Comparison of ENCODE assay signal across 20 cellular contexts in the genomic region with DNA sequence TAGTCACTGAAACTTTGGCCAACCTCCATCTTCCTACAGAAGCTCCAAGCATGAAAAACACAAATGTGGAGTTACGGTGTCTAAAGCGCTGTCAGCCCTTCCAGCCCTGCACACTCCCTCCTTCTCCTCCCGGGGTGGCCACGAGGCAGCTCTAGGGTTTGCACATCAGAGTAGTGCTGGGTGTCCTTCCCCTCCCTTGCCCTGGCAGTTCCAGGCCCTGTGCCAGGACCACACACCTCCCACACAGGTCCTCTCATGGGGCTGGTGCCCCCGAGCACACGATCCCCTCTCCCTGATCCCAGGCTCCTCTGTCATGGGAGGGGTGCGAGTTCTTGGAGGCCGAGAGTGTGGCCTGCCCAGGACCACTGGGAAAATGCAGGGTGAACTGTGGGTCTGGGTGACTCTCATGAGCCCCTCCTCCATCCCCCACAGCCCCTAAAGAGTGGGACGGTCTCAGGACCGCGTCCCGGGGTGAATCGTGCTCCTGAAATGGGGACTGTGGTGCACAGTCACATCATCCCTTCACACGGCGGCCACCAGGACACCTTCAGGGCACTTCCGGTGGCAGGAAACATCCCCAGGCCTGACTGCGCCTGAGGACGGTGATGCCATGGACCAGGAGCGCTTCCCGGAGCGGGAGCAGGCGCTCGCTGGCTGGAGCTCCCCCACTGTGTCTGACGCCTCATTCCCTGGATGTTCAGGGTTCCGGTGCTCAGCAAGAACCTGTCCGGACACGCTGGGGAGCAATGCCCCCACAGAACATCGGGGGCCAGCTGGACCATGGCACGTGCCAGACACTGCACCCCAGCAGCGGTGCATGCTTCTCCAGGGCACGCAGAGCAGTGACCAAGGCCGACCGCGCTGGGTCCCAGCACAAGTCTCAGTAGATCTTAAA.
"Had no signal": no experiment of that assay in that cellular context is flagged by ENCODE, and none has a peak within 500 bp of the region (broad histone marks: within the 10 kb centered on the region; RNA-seq: fewer than 3 reads in every experiment).

No MANE protein-coding gene starts in this region.

- DNase-seq: activated naive CD4-positive, alpha-beta T cell; activated T-cell treated with anti-CD3 and anti-CD28 coated beads, Interleukin-2, amount 50 U/mL, for 1 hour; adrenal gland; dorsolateral prefrontal cortex; effector memory CD8-positive, alpha-beta T cell; esophagus squamous epithelium; head of caudate nucleus; kidney glomerular epithelial cell; midbrain; natural killer cell; ovary; spleen; stimulated activated CD4-positive, alpha-beta T cell treated with anti-CD3 and anti-CD28 coated beads, Interleukin-4, amount 100 ng/mL, for 24 hours; stimulated activated naive CD8-positive, alpha-beta T cell treated with anti-CD3 and anti-CD28 coated beads, Interleukin-15, Interleukin-2, amounts not matched to agents 100 U/mL and 50 U/mL, for 24 hours; T-cell; T1000; tibial artery had no signal

- H3K4me3 ChIP-seq: adrenal gland, dorsolateral prefrontal cortex, esophagus squamous epithelium, gastrocnemius medialis, ovary, prostate gland, spleen, tibial artery had no signal

- H3K36me3 ChIP-seq: adrenal gland, esophagus squamous epithelium, gastrocnemius medialis, ovary, prostate gland, spleen, tibial artery had no signal

- H3K9me3 ChIP-seq: adrenal gland, esophagus squamous epithelium, gastrocnemius medialis, ovary, prostate gland, spleen, tibial artery had no signal

- H3K27ac ChIP-seq: adrenal gland, dorsolateral prefrontal cortex, gastrocnemius medialis, ovary, prostate gland, tibial artery had no signal

- ATAC-seq: effector memory CD8-positive, alpha-beta T cell; natural killer cell; stimulated activated naive CD8-positive, alpha-beta T cell treated with anti-CD3 and anti-CD28 coated beads, Interleukin-15, Interleukin-2, amounts not matched to agents 100 U/mL and 50 U/mL, for 24 hours; T-cell; WTC11 had no signal

- H3K4me1 ChIP-seq: prostate gland had no signal

- H3K27me3 ChIP-seq: ovary had no signal
